In the genomic region with DNA sequence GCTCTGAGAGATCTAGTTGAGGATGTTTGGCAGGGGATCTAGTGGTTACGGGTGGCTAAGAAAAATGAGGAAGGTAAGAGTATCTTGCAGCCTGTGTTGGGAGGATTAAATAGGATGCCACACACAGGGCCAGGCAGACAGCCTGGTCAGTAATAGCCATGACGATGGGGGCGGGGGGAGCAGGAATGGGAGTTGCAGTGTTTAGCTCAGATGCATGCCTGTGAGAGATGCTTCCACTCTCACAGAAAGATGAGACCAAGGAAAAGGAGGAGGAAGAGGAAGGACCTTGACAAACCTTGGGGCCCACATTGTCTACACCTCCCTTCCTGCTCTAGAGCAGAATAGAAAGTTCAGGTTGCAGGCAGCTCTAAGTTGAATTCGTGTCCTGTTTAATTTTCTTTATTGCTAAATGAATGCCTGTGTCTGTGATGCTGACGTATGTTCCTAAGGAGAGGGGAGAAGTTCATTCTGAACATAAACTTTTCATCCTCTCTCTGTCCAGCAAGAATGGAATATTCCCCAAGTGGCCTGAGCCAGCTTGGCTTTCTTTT, we compare ENCODE assay signal across 10 cellular contexts. TPM values are rescaled to one million over a fixed set of nuclear protein-coding genes. Genes with fewer than 3 reads are reported as not detected.
DNase-seq lines count a peak whose midpoint lies in the region; ATAC-seq, FAIRE-seq and TF ChIP-seq lines count a peak whose summit lies in the region.
"Had no signal": no experiment of that assay in that cellular context is flagged by ENCODE, and none has a peak within 500 bp of the region (broad histone marks: within the 10 kb centered on the region; RNA-seq: fewer than 3 reads in every experiment).

No MANE protein-coding gene starts in this region.

- intact Hi-C loops in spleen (cut with DNase I; ENCODE audit: low total_unique reads): no loop called here

- peaks cover 44% of the 10 kb centered on the region for H3K36me3 Mint-ChIP-seq in astrocyte (ENCODE audit: low read depth, unreplicated experiment)
- H3K36me3 Mint-ChIP-seq: stimulated activated memory B cell treated with anti-CD40 and anti-IgM and Interleukin-4, amounts not matched to agents 10 μg/mL and 1 μg/mL and 100 μg/mL, for 72 hours had no signal

- no peak overlapping the region for H2AFZ ChIP-seq in astrocyte (ENCODE audit: low read depth, low read length)
- no peak overlapping the region for H2AFZ ChIP-seq in hepatocyte

- H3K27ac ChIP-seq in astrocyte (ENCODE audit: low read depth, low read length) (peak overlapping the region; percentile 95), hepatocyte (peak overlapping the region; percentile 93), spleen (peak overlapping the region in 6 of 8 donors; percentile 32 to 57 (median 46))

- H3K4me2 ChIP-seq in astrocyte (ENCODE audit: low read length): peak overlapping the region; percentile 62
- peak overlapping the region; percentile 11 for H3K4me2 ChIP-seq in hepatocyte

- H3K9me3 ChIP-seq in astrocyte (ENCODE audit: insufficient read depth, low read depth, low read length): no peaks in the 10 kb centered on the region
- no peaks in the 10 kb centered on the region for H3K9me3 ChIP-seq in hepatocyte (ENCODE audit: low read depth)
- H3K9me3 ChIP-seq in spleen: no peaks in the 10 kb centered on the region

- no peaks in the 10 kb centered on the region for H3K9me2 ChIP-seq in hepatocyte (replicated peaks; ENCODE audit: insufficient read depth)

- H3K79me2 ChIP-seq in astrocyte (ENCODE audit: insufficient read depth, low read length) (no peaks in the 10 kb centered on the region), hepatocyte (no peaks in the 10 kb centered on the region)

- 68% methylated on average over 5 of the region's 5 CpGs for WGBS in hepatocyte (ENCODE audit: low lambda C conversion rate, missing lambda C conversion rate)
- WGBS in spleen, 5 donors: 59 to 72% (median 64%) methylated on average over 5 of the region's 5 CpGs

- H3K4me3 Mint-ChIP-seq in astrocyte (ENCODE audit: unreplicated experiment): peak overlapping the region; percentile 28
- H3K4me3 Mint-ChIP-seq: stimulated activated memory B cell treated with anti-CD40 and anti-IgM and Interleukin-4, amounts not matched to agents 10 μg/mL and 1 μg/mL and 100 μg/mL, for 72 hours had no signal

- no peak for ATAC-seq in HG03457 (IDR thresholded peaks at IDR 0.05; ENCODE audit: unreplicated experiment)
- ATAC-seq: stimulated activated memory B cell treated with anti-CD40 and anti-IgM and Interleukin-4, amounts not matched to agents 10 μg/mL and 1 μg/mL and 100 μg/mL, for 72 hours had no signal

- peaks cover 2% of the 10 kb centered on the region for H3K9me3 Mint-ChIP-seq in astrocyte (ENCODE audit: unreplicated experiment)
- H3K9me3 Mint-ChIP-seq: stimulated activated memory B cell treated with anti-CD40 and anti-IgM and Interleukin-4, amounts not matched to agents 10 μg/mL and 1 μg/mL and 100 μg/mL, for 72 hours had no signal

- peaks cover 10% of the 10 kb centered on the region for H4K20me1 ChIP-seq in astrocyte (ENCODE audit: insufficient read depth, low read length)
- H4K20me1 ChIP-seq in hepatocyte (ENCODE audit: insufficient read depth, poor library complexity, severe bottlenecking): no peaks in the 10 kb centered on the region

- no peak for TF ChIP-seq POLR2A in spleen (IDR thresholded peaks at IDR 0.05)

- H3K4me3 ChIP-seq in astrocyte (ENCODE audit: insufficient read depth, low read depth, low read length) (no peak overlapping the region), hepatocyte (no peak overlapping the region), spleen (no peak overlapping the region)

- peaks cover 66% of the 10 kb centered on the region for H3K36me3 ChIP-seq in astrocyte (ENCODE audit: insufficient read depth, low read length)
- H3K36me3 ChIP-seq in hepatocyte (replicated peaks; ENCODE audit: insufficient read depth, low read depth): no peaks in the 10 kb centered on the region
- H3K36me3 ChIP-seq in spleen: peaks cover 0 to 81% (median 10%) of the 10 kb centered on the region in 6 donors

- peak; percentile 5 for FAIRE-seq in astrocyte (lab: Jason Lieb, UNC)

- DNase-seq in Kasumi-1 (lab: John Stamatoyannopoulos, UW): peak; percentile 49 to 65
- peak; percentile 87 for DNase-seq in astrocyte (ENCODE audit: low read depth)
- DNase-seq in hepatocyte (ENCODE audit: low spot score): no peak
- peak; percentile 13 for DNase-seq in spleen
- no peak for DNase-seq in activated CD4-positive, alpha-beta T cell treated with anti-CD3 and anti-CD28 coated beads for 4 hours
- no peak for DNase-seq in NK-92 treated with Interleukin-12 subunit alpha and Interleukin-12 subunit beta, amount 100 ng/mL, for 24 hours (lab: John Stamatoyannopoulos, UW)
- DNase-seq: DMS79 treated with DMSO at 0.1 percent for 48 hours, SIG-M5 had no signal

- no peaks in the 10 kb centered on the region for H3K27me3 ChIP-seq in astrocyte (ENCODE audit: insufficient read depth, low read length)
- no peaks in the 10 kb centered on the region for H3K27me3 ChIP-seq in hepatocyte
- H3K27me3 ChIP-seq in spleen (replicated peaks in 1 of 7): no peaks in the 10 kb centered on the region

- peaks cover 70% of the 10 kb centered on the region for H3K4me1 Mint-ChIP-seq in astrocyte (ENCODE audit: low read depth, unreplicated experiment)
- H3K4me1 Mint-ChIP-seq: stimulated activated memory B cell treated with anti-CD40 and anti-IgM and Interleukin-4, amounts not matched to agents 10 μg/mL and 1 μg/mL and 100 μg/mL, for 72 hours had no signal

- peak overlapping the region; percentile 92 for H3K27ac Mint-ChIP-seq in astrocyte (ENCODE audit: unreplicated experiment)
- H3K27ac Mint-ChIP-seq: stimulated activated memory B cell treated with anti-CD40 and anti-IgM and Interleukin-4, amounts not matched to agents 10 μg/mL and 1 μg/mL and 100 μg/mL, for 72 hours had no signal

- H3K9ac ChIP-seq in astrocyte (ENCODE audit: low read length): peak overlapping the region; percentile 86

- TF ChIP-seq CTCF in astrocyte (IDR thresholded peaks at IDR 0.05; ENCODE audit: insufficient read depth, low read depth, low read length): no peak
- no peak for TF ChIP-seq CTCF in hepatocyte (IDR thresholded peaks at IDR 0.05; ENCODE audit: poor library complexity)
- TF ChIP-seq CTCF in spleen (IDR thresholded peaks at IDR 0.05 in 8 of 11, conservative IDR thresholded peaks at IDR 0.05 in 3 of 11): no peak

- H3K4me1 ChIP-seq in astrocyte (ENCODE audit: insufficient read depth, low read length): peaks cover 71% of the 10 kb centered on the region
- peaks cover 49% of the 10 kb centered on the region for H3K4me1 ChIP-seq in hepatocyte (ENCODE audit: insufficient read depth)
- H3K4me1 ChIP-seq in spleen: peaks cover 0 to 11% (median 4%) of the 10 kb centered on the region in 6 donors

- no peaks in the 10 kb centered on the region for H3K27me3 Mint-ChIP-seq in astrocyte (ENCODE audit: low read depth, unreplicated experiment)
- H3K27me3 Mint-ChIP-seq: stimulated activated memory B cell treated with anti-CD40 and anti-IgM and Interleukin-4, amounts not matched to agents 10 μg/mL and 1 μg/mL and 100 μg/mL, for 72 hours had no signal

RNA-seq across cellular contexts. Expression of gene TGFBI, which starts 28.7 kb away (rescaled TPM):
- 1,145 and 1,862 TPM in 2 replicates for total RNA-seq in astrocyte
- total RNA-seq in hepatocyte: 316 and 401 TPM in 2 replicates
- 396 and 509 TPM in 2 replicates for polyA plus RNA-seq in hepatocyte
- 100 to 1,000 TPM; 126 to 214 (median 157) TPM for total RNA-seq in spleen
- 10 to 100 TPM; 31.0 to 59.5 (median 56.9) TPM for polyA plus RNA-seq in spleen

Comparison
In these comparisons a context has a peak if more than half of its experiments do, and no peak if none do; other contexts are left out.
1. DNase-seq: peak in Kasumi-1 (2 of 2), astrocyte (single experiment) and spleen (single experiment); none in hepatocyte (single experiment), activated CD4-positive, alpha-beta T cell treated with anti-CD3 and anti-CD28 coated beads for 4 hours (0 of 2) and NK-92 treated with Interleukin-12 subunit alpha and Interleukin-12 subunit beta, amount 100 ng/mL, for 24 hours (single experiment).
2. Peak in every context shown above with its lines, with median percentiles within 50 percentile points of each other: H3K27ac ChIP-seq.